Comparison of ENCODE assay signal across 7 cellular contexts in genomic region chr3:188296761-188297689, GRCh38.
DNase-seq lines count a peak whose midpoint lies in the region; ATAC-seq, FAIRE-seq and TF ChIP-seq lines count a peak whose summit lies in the region.

No MANE protein-coding gene starts in this region.

- H3K9me3 ChIP-seq in right cardiac atrium (ENCODE audit: control insufficient read depth, low read length) = no peaks in the 10 kb centered on the region
- no peaks in the 10 kb centered on the region for H3K9me3 ChIP-seq in stomach

- H3K27ac ChIP-seq in right cardiac atrium (ENCODE audit: low read length) (peak overlapping the region; percentile 99), stomach (peak overlapping the region; percentile 17 to 94 (median 88))

- TF ChIP-seq CTCF in stomach (IDR thresholded peaks at IDR 0.05) = no peak

- 33% methylated on average over 5 of the region's 5 CpGs for WGBS in right cardiac atrium
- WGBS in stomach, 5 donors = 30 to 44% (median 37%) methylated on average over 5 of the region's 5 CpGs

- peaks cover 10% of the 10 kb centered on the region for H3K4me1 ChIP-seq in right cardiac atrium (ENCODE audit: control insufficient read depth, insufficient read depth, low read length)
- H3K4me1 ChIP-seq in stomach = peaks cover 42 to 93% (median 65%) of the 10 kb centered on the region in 4 donors

- ATAC-seq in right cardiac atrium = peak; percentile 83 to 85

- no peak for FAIRE-seq in HTR-8/SVneo (lab: Jason Lieb, UNC)

- no peak for TF ChIP-seq EP300 in stomach (IDR thresholded peaks at IDR 0.05)

- DNase-seq in HTR-8/SVneo (ENCODE audit: insufficient read length, low spot score) = peak; percentile 45
- peak; percentile 91 for DNase-seq in SKM-1 treated with dmso at 0.1 percent for 144 hours (lab: John Stamatoyannopoulos, UW; ENCODE audit: unreplicated experiment)
- DNase-seq in right cardiac atrium = no peak
- DNase-seq in stomach = no peak
- DNase-seq in COLO829 (ENCODE audit: low spot score) = no peak
- DNase-seq in posterior vena cava (ENCODE audit: low spot score) = no peak
- no peak for DNase-seq in ecto neural progenitor cell (ENCODE audit: low spot score)

- TF ChIP-seq POLR2A in stomach (IDR thresholded peaks at IDR 0.05) = no peak

- no peaks in the 10 kb centered on the region for H3K27me3 ChIP-seq in right cardiac atrium (ENCODE audit: control insufficient read depth, insufficient read depth)
- H3K27me3 ChIP-seq in stomach = no peaks in the 10 kb centered on the region

- H3K36me3 ChIP-seq in stomach = no peaks in the 10 kb centered on the region

- H3K4me3 ChIP-seq in right cardiac atrium (ENCODE audit: low read length) (no peak overlapping the region), stomach (no peak overlapping the region)

- intact Hi-C loops in right cardiac atrium (cut with DNase I) = loop anchor here in 1 of 4 donors (10.0 kb wide), 1 partner anchor 552 kb away; the partner anchor contains the start of gene BCL6
- intact Hi-C loops in stomach (cut with DNase I; ENCODE audit: low total_unique reads) = no loop called here
- intact Hi-C loops in posterior vena cava (cut with DNase I) = no loop called here

Comparison
In these comparisons a context has a peak if more than half of its experiments do, and no peak if none do; other contexts are left out.
1. DNase-seq: peak in HTR-8/SVneo (single experiment) and SKM-1 treated with dmso at 0.1 percent for 144 hours (single experiment); none in right cardiac atrium (0 of 3), stomach (single experiment), COLO829 (single experiment), posterior vena cava (single experiment) and ecto neural progenitor cell (single experiment).